9 cellular contexts compared by ENCODE assay signal in genomic region chr11:100445231-100445735, GRCh38.
A peak's percentile ranks its signal among the peaks of the same experiment; 100 is the strongest.
DNase-seq lines count a peak whose midpoint lies in the region; ATAC-seq and TF ChIP-seq lines count a peak whose summit lies in the region.
"Had no signal": no experiment of that assay in that cellular context is flagged by ENCODE, and none has a peak within 500 bp of the region (broad histone marks: within the 10 kb centered on the region; RNA-seq: fewer than 3 reads in every experiment).

No MANE protein-coding gene starts in this region.

- DNase-seq in NCI-H1417 treated with DMSO at 0.1 percent for 48 hours (lab: John Stamatoyannopoulos, UW) (peak; percentile 66), inferior parietal cortex (ENCODE audit: extremely low spot score) (peak; percentile 72), GM13976 (ENCODE audit: low spot score) (no peak), immature natural killer cell (no peak), NOMO-1 treated with DMSO at 0.1 percent for 48 hours (lab: John Stamatoyannopoulos, UW; ENCODE audit: unreplicated experiment) (no peak), T-cell (no peak)

- H3K27ac Mint-ChIP-seq in brain = peak overlapping the region in 3 of 5 experiments; percentile 52 to 81 (median 76)
- H3K27ac Mint-ChIP-seq in immature natural killer cell = no peak overlapping the region
- no peak overlapping the region for H3K27ac Mint-ChIP-seq in T-cell

- H3K27me3 Mint-ChIP-seq in brain (peaks cover 9% of the 10 kb centered on the region), immature natural killer cell (ENCODE audit: low read depth in 3 of 3) (peaks cover 0 to 2% (median 2%) of the 10 kb centered on the region in 3 donors), T-cell (no peaks in the 10 kb centered on the region)

- no peaks in the 10 kb centered on the region for H3K36me3 Mint-ChIP-seq in brain
- no peaks in the 10 kb centered on the region for H3K36me3 Mint-ChIP-seq in immature natural killer cell
- no peaks in the 10 kb centered on the region for H3K36me3 Mint-ChIP-seq in T-cell

- peaks cover 5% of the 10 kb centered on the region for H3K4me1 Mint-ChIP-seq in brain
- no peaks in the 10 kb centered on the region for H3K4me1 Mint-ChIP-seq in immature natural killer cell
- no peaks in the 10 kb centered on the region for H3K4me1 Mint-ChIP-seq in T-cell

- H3K4me3 Mint-ChIP-seq in brain = peak overlapping the region in 1 of 5 experiments; percentile 23
- no peak overlapping the region for H3K4me3 Mint-ChIP-seq in immature natural killer cell
- no peak overlapping the region for H3K4me3 Mint-ChIP-seq in T-cell

- in situ Hi-C loops in GM13976 (cut with MboI; ENCODE audit: low sequenced_read_pairs, unreplicated experiment) = no loop called here

- H3K27ac ChIP-seq in 22Rv1 = no peak overlapping the region
- H3K27ac ChIP-seq: SJSA1 had no signal

- CTCF ChIA-PET in T-cell (lab: Charles Lee) = no interaction called here

- TF ChIP-seq CTCF in 22Rv1 (IDR thresholded peaks at IDR 0.05) (peak; percentile 44), brain (conservative IDR thresholded peaks at IDR 0.05) (peak in 1 of 2 experiments; percentile 21), GM13976 (IDR thresholded peaks at IDR 0.05; ENCODE audit: borderline replicate concordance, control extremely low read depth, extremely low read depth, insufficient read depth, missing control alignments) (no peak)

- no peak for ATAC-seq in T-cell (replicated peaks in 1 of 4)

- H3K9me3 Mint-ChIP-seq in brain = peaks cover 0 to 26% (median 6%) of the 10 kb centered on the region in 5 experiments
- peaks cover 8 to 41% (median 17%) of the 10 kb centered on the region in 6 donors for H3K9me3 Mint-ChIP-seq in immature natural killer cell
- peaks cover 17 to 24% (median 21%) of the 10 kb centered on the region in 3 donors for H3K9me3 Mint-ChIP-seq in T-cell

- POLR2A ChIA-PET in T-cell (lab: Charles Lee) = no interaction called here

Comparison
In these comparisons a context has a peak if more than half of its experiments do, and no peak if none do; other contexts are left out.
1. DNase-seq: peak in NCI-H1417 treated with DMSO at 0.1 percent for 48 hours (single experiment) and inferior parietal cortex (single experiment); none in GM13976 (single experiment), immature natural killer cell (0 of 3), NOMO-1 treated with DMSO at 0.1 percent for 48 hours (single experiment) and T-cell (0 of 34).
2. H3K27ac Mint-ChIP-seq: peak in brain (3 of 5); none in immature natural killer cell (0 of 6) and T-cell (0 of 2).